10 cellular contexts compared by ENCODE assay signal in the genomic region with DNA sequence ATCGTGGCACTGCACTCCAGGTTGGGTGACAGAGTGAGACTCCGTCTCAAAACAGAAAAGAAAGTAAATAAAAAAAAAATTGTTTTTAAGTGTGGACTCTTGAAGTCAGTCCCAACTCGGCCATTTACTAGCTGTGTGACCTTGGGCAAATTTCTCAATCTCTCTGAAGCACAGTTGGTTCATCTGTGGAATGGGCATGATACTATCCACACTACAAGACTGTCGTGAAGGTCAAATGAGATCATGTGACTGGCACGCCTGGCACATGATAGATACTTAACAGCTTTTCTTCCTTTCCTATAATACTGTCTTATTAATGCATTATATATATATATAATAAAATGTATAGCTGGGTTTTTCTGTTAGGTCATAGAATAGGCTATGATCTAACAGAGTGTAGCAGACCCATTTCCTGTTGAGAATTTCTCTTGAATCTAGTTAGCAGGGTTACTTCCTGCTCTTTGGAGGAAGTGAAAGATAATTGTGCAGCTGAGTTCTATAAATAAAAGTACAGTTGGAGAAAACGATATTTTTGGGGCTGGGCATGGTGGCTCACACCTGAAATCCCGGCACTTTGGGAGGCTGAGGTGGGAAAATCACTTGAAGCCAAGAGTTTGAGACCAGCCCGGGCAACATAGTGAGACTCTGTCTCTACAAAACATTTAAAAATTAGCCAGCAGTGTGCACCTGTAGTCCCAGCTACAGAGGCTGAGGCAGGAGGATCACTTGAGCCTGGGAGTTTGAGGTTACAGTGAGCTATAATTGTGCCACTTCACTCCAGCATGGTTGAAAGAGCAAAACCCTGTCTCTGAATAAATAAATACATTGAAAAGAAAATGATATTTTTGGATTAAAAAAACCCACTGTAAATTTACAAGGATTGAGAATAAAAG. TPM values are rescaled to one million over a fixed set of nuclear protein-coding genes. Genes with fewer than 3 reads are reported as not detected.
DNase-seq lines count a peak whose midpoint lies in the region; ATAC-seq and TF ChIP-seq lines count a peak whose summit lies in the region.
"Had no signal": no experiment of that assay in that cellular context is flagged by ENCODE, and none has a peak within 500 bp of the region (broad histone marks: within the 10 kb centered on the region; RNA-seq: fewer than 3 reads in every experiment).

No MANE protein-coding gene starts in this region.

- H3K4me1 ChIP-seq in Loucy (ENCODE audit: insufficient read depth, low read length, poor library complexity, severe bottlenecking), result peaks cover 12% of the 10 kb centered on the region
- peaks cover 19% of the 10 kb centered on the region for H3K4me1 ChIP-seq in osteoblast (ENCODE audit: insufficient read depth, low read length)
- no peaks in the 10 kb centered on the region for H3K4me1 ChIP-seq in adrenal gland (replicated peaks in 1 of 2)

- H3K79me2 ChIP-seq in Loucy (ENCODE audit: insufficient read depth, low read length) (no peaks in the 10 kb centered on the region), osteoblast (ENCODE audit: insufficient read depth, low read length) (no peaks in the 10 kb centered on the region)

- H3K9me3 Mint-ChIP-seq in activated CD4-positive, alpha-beta memory T cell treated with anti-CD3 and anti-CD28 coated beads, Interleukin-2, amount 10 ng/mL, durations not matched to agents 7 days and 5 days, result peaks cover 2% of the 10 kb centered on the region
- H3K9me3 Mint-ChIP-seq: H9 had no signal

- no peaks in the 10 kb centered on the region for H3K27me3 ChIP-seq in Loucy (ENCODE audit: insufficient read depth, low read length, poor library complexity, severe bottlenecking)
- no peaks in the 10 kb centered on the region for H3K27me3 ChIP-seq in osteoblast (ENCODE audit: insufficient read depth, low read length)
- H3K27me3 ChIP-seq in adrenal gland, result no peaks in the 10 kb centered on the region

- no peak overlapping the region for H3K4me3 Mint-ChIP-seq in activated CD4-positive, alpha-beta memory T cell treated with anti-CD3 and anti-CD28 coated beads, Interleukin-2, amount 10 ng/mL, durations not matched to agents 7 days and 5 days
- H3K4me3 Mint-ChIP-seq: H9 had no signal

- H3K36me3 Mint-ChIP-seq in activated CD4-positive, alpha-beta memory T cell treated with anti-CD3 and anti-CD28 coated beads, Interleukin-2, amount 10 ng/mL, durations not matched to agents 7 days and 5 days (ENCODE audit: low read depth), result peaks cover 2% of the 10 kb centered on the region

- POLR2A ChIA-PET in activated CD4-positive, alpha-beta memory T cell treated with anti-CD3 and anti-CD28 coated beads, Interleukin-2, amount 10 ng/mL, durations not matched to agents 7 days and 5 days (lab: Charles Lee), result interaction anchor here (0.7 to 1.6 kb wide), 11 partner anchors 8 to 310 kb away, joined by 3 to 12 read pairs (median 3); a partner anchor contains a TSS

- TF ChIP-seq POLR2A in GM18505 (IDR thresholded peaks at IDR 0.05; ENCODE audit: borderline replicate concordance, extremely low read depth, insufficient read depth, insufficient read length) (no peak), adrenal gland (IDR thresholded peaks at IDR 0.05) (no peak)

- no peaks in the 10 kb centered on the region for H3K27me3 Mint-ChIP-seq in activated CD4-positive, alpha-beta memory T cell treated with anti-CD3 and anti-CD28 coated beads, Interleukin-2, amount 10 ng/mL, durations not matched to agents 7 days and 5 days

- H3K27ac ChIP-seq in osteoblast (ENCODE audit: low read depth, low read length), result peak overlapping the region; percentile 36
- H3K27ac ChIP-seq in adrenal gland, result no peak overlapping the region

- TF ChIP-seq CTCF in Loucy (conservative IDR thresholded peaks at IDR 0.05; ENCODE audit: low read length), result no peak
- TF ChIP-seq CTCF in osteoblast (IDR thresholded peaks at IDR 0.05; ENCODE audit: extremely low read depth, low read depth, low read length), result no peak
- no peak for TF ChIP-seq CTCF in adrenal gland (IDR thresholded peaks at IDR 0.05)

- H2AFZ ChIP-seq in Loucy (ENCODE audit: low read length) (peak overlapping the region; percentile 87), osteoblast (ENCODE audit: low read length) (no peak overlapping the region)

- DNase-seq in activated CD4-positive, alpha-beta memory T cell treated with anti-CD3 and anti-CD28 coated beads, Interleukin-2, amount 10 ng/mL, durations not matched to agents 7 days and 5 days, result no peak
- DNase-seq in osteoblast (ENCODE audit: insufficient read length, low spot score, missing footprints) (no peak), EL (no peak), GM03348 (ENCODE audit: low spot score) (no peak), adrenal gland (no peak)
- DNase-seq: H9, left cardiac atrium had no signal

- no peaks in the 10 kb centered on the region for H3K9me2 ChIP-seq in Loucy (replicated peaks; ENCODE audit: low read depth, low read length)

- peaks cover 24% of the 10 kb centered on the region for H3K4me1 Mint-ChIP-seq in activated CD4-positive, alpha-beta memory T cell treated with anti-CD3 and anti-CD28 coated beads, Interleukin-2, amount 10 ng/mL, durations not matched to agents 7 days and 5 days
- H3K4me1 Mint-ChIP-seq: H9 had no signal

- H3K4me2 ChIP-seq in Loucy (ENCODE audit: low read depth, low read length, poor library complexity, severe bottlenecking) (peak overlapping the region; percentile 30), osteoblast (ENCODE audit: insufficient read depth, low read length) (no peak overlapping the region)

- no peaks in the 10 kb centered on the region for H3K9me3 ChIP-seq in Loucy (ENCODE audit: insufficient read depth, low read depth, low read length)
- H3K9me3 ChIP-seq in osteoblast (ENCODE audit: low read depth, low read length), result no peaks in the 10 kb centered on the region
- H3K9me3 ChIP-seq in adrenal gland (replicated peaks in 1 of 3), result no peaks in the 10 kb centered on the region

- H3K36me3 ChIP-seq in Loucy (ENCODE audit: insufficient read depth, low read length) (no peaks in the 10 kb centered on the region), osteoblast (ENCODE audit: insufficient read depth, low read length) (no peaks in the 10 kb centered on the region), adrenal gland (replicated peaks in 1 of 2) (no peaks in the 10 kb centered on the region)

- CTCF ChIA-PET in activated CD4-positive, alpha-beta memory T cell treated with anti-CD3 and anti-CD28 coated beads, Interleukin-2, amount 10 ng/mL, durations not matched to agents 7 days and 5 days (lab: Charles Lee), result interaction anchor here (0.8 to 2.9 kb wide), 9 partner anchors 9 to 220 kb away, joined by 3 to 17 read pairs (median 4); no protein-coding TSS in a partner anchor

- ATAC-seq in GM18505 (IDR thresholded peaks at IDR 0.05; ENCODE audit: unreplicated experiment) (peak; percentile 48), HG03097 (IDR thresholded peaks at IDR 0.05; ENCODE audit: low FRiP score, unreplicated experiment) (no peak)

- peak overlapping the region; percentile 76 for H3K27ac Mint-ChIP-seq in activated CD4-positive, alpha-beta memory T cell treated with anti-CD3 and anti-CD28 coated beads, Interleukin-2, amount 10 ng/mL, durations not matched to agents 7 days and 5 days
- H3K27ac Mint-ChIP-seq: H9 had no signal

- peak overlapping the region; percentile 39 for H3K9ac ChIP-seq in Loucy (ENCODE audit: low read depth, low read length, poor library complexity, severe bottlenecking)

- intact Hi-C loops in adrenal gland (cut with DNase I), result no loop called here

- H3K4me3 ChIP-seq in Loucy (ENCODE audit: low read length, poor library complexity, severe bottlenecking) (no peak overlapping the region), osteoblast (ENCODE audit: insufficient read depth, low read length) (no peak overlapping the region), adrenal gland (no peak overlapping the region)

- WGBS in adrenal gland, 4 donors, result 63 to 69% (median 68%) methylated on average over 8 of the region's 8 CpGs

- no peaks in the 10 kb centered on the region for H3F3A ChIP-seq in Loucy (ENCODE audit: low read depth)

- no peaks in the 10 kb centered on the region for H4K20me1 ChIP-seq in Loucy (ENCODE audit: insufficient read depth, low read length, poor library complexity, severe bottlenecking)
- no peaks in the 10 kb centered on the region for H4K20me1 ChIP-seq in osteoblast (ENCODE audit: insufficient read depth, low read length)

RNA-seq across cellular contexts. Expression of a gene that starts 7.3 kb away (rescaled TPM):
- under 1 TPM; 0.35 to 0.80 TPM for total RNA-seq in activated CD4-positive, alpha-beta memory T cell treated with anti-CD3 and anti-CD28 coated beads, Interleukin-2, amount 10 ng/mL, durations not matched to agents 7 days and 5 days
- total RNA-seq in osteoblast (12.3 and 27.7 TPM in 2 replicates), adrenal gland (10 to 100 TPM in 6 of 8 donors, 1 to 10 TPM in 2; 6.4 to 28.0 (median 19.2) TPM)
- 10 to 100 TPM in 1 of 3 donors, 1 to 10 TPM in 2; 6.2 to 17.2 (median 9.1) TPM for polyA plus RNA-seq in adrenal gland
- total RNA-seq: H9 had no signal

RNA-seq across cellular contexts. Expression of a gene that starts 40.6 kb away (rescaled TPM):
- total RNA-seq in activated CD4-positive, alpha-beta memory T cell treated with anti-CD3 and anti-CD28 coated beads, Interleukin-2, amount 10 ng/mL, durations not matched to agents 7 days and 5 days, result 10 to 100 TPM; 34.7 to 35.2 TPM
- 7.2 and 7.7 TPM in 2 replicates for total RNA-seq in osteoblast
- 10 to 100 TPM in 4 of 8 donors, 1 to 10 TPM in 4; 3.1 to 28.7 (median 8.9) TPM for total RNA-seq in adrenal gland
- 10 to 100 TPM in 2 of 3 donors, 1 to 10 TPM in 1; 7.6 to 14.7 (median 11.1) TPM for polyA plus RNA-seq in adrenal gland

RNA-seq across cellular contexts. Expression of a gene that starts 49.9 kb away (rescaled TPM):
- 100 to 1,000 TPM; 713 to 732 TPM for total RNA-seq in activated CD4-positive, alpha-beta memory T cell treated with anti-CD3 and anti-CD28 coated beads, Interleukin-2, amount 10 ng/mL, durations not matched to agents 7 days and 5 days
- total RNA-seq in osteoblast (291 and 309 TPM in 2 replicates), adrenal gland (1,000 to 10,000 TPM in 4 of 8 donors, 100 to 1,000 TPM in 4; 315 to 1,846 (median 957) TPM)
- 1,000 to 10,000 TPM in 2 of 3 donors, 100 to 1,000 TPM in 1; 829 to 1,098 (median 1,016) TPM for polyA plus RNA-seq in adrenal gland

RNA-seq across cellular contexts. Expression of a gene that starts 50.5 kb away (rescaled TPM):
- 10 to 100 TPM; 47.7 to 48.5 TPM for total RNA-seq in activated CD4-positive, alpha-beta memory T cell treated with anti-CD3 and anti-CD28 coated beads, Interleukin-2, amount 10 ng/mL, durations not matched to agents 7 days and 5 days
- total RNA-seq in osteoblast, result 47.4 and 48.9 TPM in 2 replicates
- 10 to 100 TPM in 7 of 8 donors, 1 to 10 TPM in 1; 7.7 to 31.3 (median 18.3) TPM for total RNA-seq in adrenal gland
- 100 to 1,000 TPM in 1 of 3 donors, 10 to 100 TPM in 2; 23.8 to 114 (median 66.5) TPM for polyA plus RNA-seq in adrenal gland
